18 cellular contexts compared by ENCODE assay signal in genomic region chr11:12161603-12162350, GRCh38. TPM values are rescaled to one million over a fixed set of nuclear protein-coding genes. Genes with fewer than 3 reads are reported as not detected.
DNase-seq lines count a peak whose midpoint lies in the region; ATAC-seq and TF ChIP-seq lines count a peak whose summit lies in the region.
"Had no signal": no experiment of that assay in that cellular context is flagged by ENCODE, and none has a peak within 500 bp of the region (broad histone marks: within the 10 kb centered on the region; RNA-seq: fewer than 3 reads in every experiment).

No MANE protein-coding gene starts in this region.

- H3K36me3 Mint-ChIP-seq in WTC11 (no peaks in the 10 kb centered on the region), H9 (ENCODE audit: insufficient read depth in 1 of 3, low read depth in 3 of 3) (no peaks in the 10 kb centered on the region; a peak in 1 of 7 replicates)
- H3K36me3 Mint-ChIP-seq: naive B cell had no signal

- no peak overlapping the region for H4K8ac ChIP-seq in H9 (replicated peaks; ENCODE audit: insufficient read length, low read depth, low read length)

- ATAC-seq in SK-N-SH treated with all-trans-retinoic acid at 6 μM for 48 hours (no peak), lung (ENCODE audit: insufficient read depth, low FRiP score) (no peak), HG02885 (IDR thresholded peaks at IDR 0.05; ENCODE audit: poor library complexity, unreplicated experiment) (no peak), WTC11 (no peak)

- CTCF ChIA-PET in SK-N-SH (lab: Yijun Ruan, JAX), result no interaction called here
- CTCF ChIA-PET in WTC11 (lab: Charles Lee), result interaction anchor here (1.2 to 1.3 kb wide), 2 partner anchors 53 to 120 kb away, joined by 3 read pairs; no protein-coding TSS in a partner anchor

- H3K27me3 Mint-ChIP-seq in WTC11 (ENCODE audit: low read depth) (no peaks in the 10 kb centered on the region), H9 (ENCODE audit: low read depth) (no peaks in the 10 kb centered on the region)
- H3K27me3 Mint-ChIP-seq: activated naive CD8-positive, alpha-beta T cell treated with anti-CD3 and anti-CD28 coated beads, Interleukin-2, amount 10 ng/mL, durations not matched to agents 7 days and 5 days; central memory CD8-positive, alpha-beta T cell had no signal

- H2BK12ac ChIP-seq in H9 (ENCODE audit: insufficient read length, low read depth, low read length), result no peak overlapping the region

- H3K4me3 Mint-ChIP-seq in WTC11 (no peak overlapping the region), H9 (no peak overlapping the region)
- H3K4me3 Mint-ChIP-seq: activated naive CD8-positive, alpha-beta T cell treated with anti-CD3 and anti-CD28 coated beads, Interleukin-2, amount 10 ng/mL, durations not matched to agents 7 days and 5 days; central memory CD8-positive, alpha-beta T cell; naive B cell had no signal

- H3K4me2 ChIP-seq in SK-N-SH (no peak overlapping the region), H9 (ENCODE audit: insufficient read depth, insufficient read length, low read length) (no peak overlapping the region)

- 93% methylated on average over 12 of the region's 12 CpGs for WGBS in SK-N-SH (ENCODE audit: low lambda C conversion rate)
- WGBS in lung, 2 donors, result 86 to 92% methylated on average over 12 of the region's 12 CpGs
- WGBS in H9 (ENCODE audit: extremely low coverage, insufficient read length, low lambda C conversion rate), result no CpG with 5 or more reads among the region's 12 CpGs

- TF ChIP-seq CTCF in SK-N-SH (IDR thresholded peaks at IDR 0.05), result no peak
- TF ChIP-seq CTCF in colonic mucosa (IDR thresholded peaks at IDR 0.05), result no peak
- no peak for TF ChIP-seq CTCF in lung (IDR thresholded peaks at IDR 0.05; ENCODE audit: control extremely low read depth, extremely low read depth)
- TF ChIP-seq CTCF in tibial artery (IDR thresholded peaks at IDR 0.05), result no peak
- no peak for TF ChIP-seq CTCF in WTC11 (IDR thresholded peaks at IDR 0.05)
- no peak for TF ChIP-seq CTCF in H9 (conservative IDR thresholded peaks at IDR 0.05)

- H2BK15ac ChIP-seq in H9 (ENCODE audit: low read depth, low read length), result no peak overlapping the region

- H3K4me3 ChIP-seq in SK-N-SH (ENCODE audit: low read depth in 2 of 2, low read length in 1 of 2), result no peak overlapping the region
- H3K4me3 ChIP-seq in colonic mucosa, result no peak overlapping the region
- no peak overlapping the region for H3K4me3 ChIP-seq in lung
- peak overlapping the region; percentile 11 to 13 for H3K4me3 ChIP-seq in tibial artery

- H3K23me2 ChIP-seq in H9 (ENCODE audit: insufficient read length, low read depth, low read length, poor library complexity, severe bottlenecking), result no peaks in the 10 kb centered on the region

- H3K9ac ChIP-seq in SK-N-SH, result peak overlapping the region; percentile 83
- H3K9ac ChIP-seq in colonic mucosa (ENCODE audit: low read depth in 2 of 2, low read length in 2 of 2), result peak overlapping the region in 1 of 2 donors; percentile 72
- H3K9ac ChIP-seq in H9 (ENCODE audit: extremely low read depth, insufficient read length, low read length), result no peak overlapping the region

- no peak overlapping the region for H3K14ac ChIP-seq in H9 (ENCODE audit: insufficient read depth, low read length)

- H3K23ac ChIP-seq in H9 (ENCODE audit: insufficient read length, low read depth, low read length), result no peak overlapping the region

- POLR2A ChIA-PET in SK-N-SH (lab: Yijun Ruan, JAX) (no interaction called here), WTC11 (lab: Charles Lee) (no interaction called here)

- H3K27me3 ChIP-seq in SK-N-SH (ENCODE audit: insufficient read depth) (no peaks in the 10 kb centered on the region), colonic mucosa (no peaks in the 10 kb centered on the region), lung (ENCODE audit: control insufficient read depth, insufficient read depth) (no peaks in the 10 kb centered on the region), tibial artery (no peaks in the 10 kb centered on the region), H9 (ENCODE audit: insufficient read depth, low read length) (no peaks in the 10 kb centered on the region)

- no peak overlapping the region for H3K18ac ChIP-seq in H9 (ENCODE audit: insufficient read length, low read depth, low read length)

- DNase-seq in SK-N-SH (no peak), colonic mucosa (no peak), lung (ENCODE audit: low spot score) (no peak), tibial artery (no peak), WTC11 (ENCODE audit: low spot score) (no peak), H9 (no peak)
- DNase-seq: activated naive CD8-positive, alpha-beta T cell treated with anti-CD3 and anti-CD28 coated beads, Interleukin-2, amount 10 ng/mL, durations not matched to agents 7 days and 5 days; activated T-cell treated with anti-CD3 and anti-CD28 coated beads, Interleukin-2, amount 50 U/mL, for 1 hour; DND-41; Kasumi-1; naive B cell; NCI-H226; posterior cingulate gyrus; substantia nigra had no signal

- intact Hi-C loops in colonic mucosa (cut with DNase I) (no loop called here), tibial artery (cut with DNase I; ENCODE audit: low total_unique reads) (loop anchor here (2.0 to 10.0 kb wide), 2 partner anchors 49 to 73 kb away; no protein-coding TSS in a partner anchor)

- H3T11ph ChIP-seq in H9 (ENCODE audit: low read length), result no peak overlapping the region

- no peak overlapping the region for H2BK20ac ChIP-seq in H9 (ENCODE audit: low read depth, low read length, poor library complexity, severe bottlenecking)

- H3K9me2 ChIP-seq in SK-N-SH, result no peaks in the 10 kb centered on the region

- peak overlapping the region in 1 of 2 experiments; percentile 99; a peak in 2 of 4 replicates for H3K27ac ChIP-seq in SK-N-SH (ENCODE audit: low read depth in 2 of 2, low read length in 1 of 2)
- peak overlapping the region; percentile 85 for H3K27ac ChIP-seq in colonic mucosa
- peak overlapping the region; percentile 55 to 74 for H3K27ac ChIP-seq in lung (ENCODE audit: low read depth in 1 of 2, low read length in 1 of 2)
- peak overlapping the region; percentile 91 to 93 for H3K27ac ChIP-seq in tibial artery
- H3K27ac ChIP-seq in H9 (ENCODE audit: insufficient read length, low read depth, low read length), result no peak overlapping the region
- H3K27ac ChIP-seq: 22Rv1 had no signal

- peaks cover 11 to 24% of the 10 kb centered on the region in 2 experiments for H3K36me3 ChIP-seq in SK-N-SH (replicated peaks in 1 of 2; ENCODE audit: control insufficient read depth in 1 of 2, insufficient read depth in 2 of 2, low read length in 1 of 2)
- H3K36me3 ChIP-seq in colonic mucosa, result no peaks in the 10 kb centered on the region
- H3K36me3 ChIP-seq in lung (ENCODE audit: control insufficient read depth in 2 of 2, insufficient read depth in 2 of 2, low read length in 2 of 2), result peaks cover 0 to 13% of the 10 kb centered on the region in 2 donors
- H3K36me3 ChIP-seq in tibial artery, result peaks cover 8 to 18% (median 16%) of the 10 kb centered on the region in 3 donors

- no peak overlapping the region for H3K4ac ChIP-seq in H9 (ENCODE audit: low read depth, low read length)

- H4K5ac ChIP-seq in H9 (ENCODE audit: insufficient read length, low read depth, low read length), result no peak overlapping the region

- H3K4me1 ChIP-seq in SK-N-SH (ENCODE audit: control insufficient read depth in 1 of 2, insufficient read depth in 2 of 2, low read depth in 1 of 2, low read length in 1 of 2), result peaks cover 2 to 80% of the 10 kb centered on the region in 2 experiments; a peak in 3 of 4 replicates
- H3K4me1 ChIP-seq in colonic mucosa, result peaks cover 46% of the 10 kb centered on the region
- H3K4me1 ChIP-seq in lung (ENCODE audit: control insufficient read depth in 2 of 2, insufficient read depth in 2 of 2, low read length in 2 of 2), result peaks cover 17 to 32% of the 10 kb centered on the region in 2 donors
- peaks cover 13 to 100% (median 88%) of the 10 kb centered on the region in 4 donors for H3K4me1 ChIP-seq in tibial artery
- no peaks in the 10 kb centered on the region for H3K4me1 ChIP-seq in H9 (ENCODE audit: insufficient read depth, low read length)

- H3K27ac Mint-ChIP-seq in WTC11 (no peak overlapping the region), H9 (no peak overlapping the region)
- H3K27ac Mint-ChIP-seq: activated naive CD8-positive, alpha-beta T cell treated with anti-CD3 and anti-CD28 coated beads, Interleukin-2, amount 10 ng/mL, durations not matched to agents 7 days and 5 days had no signal

- peaks cover 85% of the 10 kb centered on the region for H3K79me2 ChIP-seq in SK-N-SH (ENCODE audit: insufficient read depth)
- H3K79me2 ChIP-seq in H9 (ENCODE audit: insufficient read depth, low read length), result no peaks in the 10 kb centered on the region

- no peak for TF ChIP-seq RAD21 in SK-N-SH (IDR thresholded peaks at IDR 0.05; ENCODE audit: low read length)

- TF ChIP-seq EP300 in SK-N-SH (IDR thresholded peaks at IDR 0.05; ENCODE audit: borderline replicate concordance in 1 of 2, low read depth in 1 of 2, low read length in 1 of 2), result no peak

- no peaks in the 10 kb centered on the region for H3K4me1 Mint-ChIP-seq in WTC11
- peaks cover 9 to 18% of the 10 kb centered on the region in 2 experiments for H3K4me1 Mint-ChIP-seq in H9
- H3K4me1 Mint-ChIP-seq: naive B cell had no signal

- H3K79me1 ChIP-seq in H9 (ENCODE audit: insufficient read depth, low read depth, low read length, poor library complexity, severe bottlenecking), result no peaks in the 10 kb centered on the region

- H4K91ac ChIP-seq in H9 (ENCODE audit: insufficient read length, low read depth, low read length), result no peak overlapping the region

- H4K20me1 ChIP-seq in SK-N-SH (ENCODE audit: insufficient read depth) (no peaks in the 10 kb centered on the region), H9 (ENCODE audit: control insufficient read depth, insufficient read depth, insufficient read length) (no peaks in the 10 kb centered on the region)

- H3F3A ChIP-seq in SK-N-SH (replicated peaks; ENCODE audit: insufficient read depth), result peaks cover 90% of the 10 kb centered on the region

- H2AK5ac ChIP-seq in H9 (ENCODE audit: insufficient read length, low read length), result no peak overlapping the region

- H2AFZ ChIP-seq in SK-N-SH (ENCODE audit: low read depth), result no peak overlapping the region
- no peak overlapping the region for H2AFZ ChIP-seq in H9 (ENCODE audit: low read length)

- H2BK120ac ChIP-seq in H9 (ENCODE audit: low read depth, low read length, poor library complexity, severe bottlenecking), result no peak overlapping the region

- no peak overlapping the region for H2BK5ac ChIP-seq in H9 (ENCODE audit: insufficient read length, low read length)

- H3K56ac ChIP-seq in H9 (ENCODE audit: insufficient read length, low read depth, low read length), result no peak overlapping the region

- no peaks in the 10 kb centered on the region for H3K9me3 Mint-ChIP-seq in WTC11
- H3K9me3 Mint-ChIP-seq in H9, result no peaks in the 10 kb centered on the region; a peak in 1 of 5 replicates
- H3K9me3 Mint-ChIP-seq: activated naive CD8-positive, alpha-beta T cell treated with anti-CD3 and anti-CD28 coated beads, Interleukin-2, amount 10 ng/mL, durations not matched to agents 7 days and 5 days; central memory CD8-positive, alpha-beta T cell; naive B cell had no signal

- H3K9me3 ChIP-seq in SK-N-SH (no peaks in the 10 kb centered on the region), colonic mucosa (no peaks in the 10 kb centered on the region), lung (ENCODE audit: control insufficient read depth in 2 of 2, insufficient read depth in 1 of 2, low read length in 1 of 2) (no peaks in the 10 kb centered on the region), tibial artery (no peaks in the 10 kb centered on the region), H9 (ENCODE audit: control insufficient read depth, low read depth, low read length) (no peaks in the 10 kb centered on the region)

RNA-seq across cellular contexts. Expression of gene MICAL2, which starts 51.4 kb away (rescaled TPM):
- polyA plus RNA-seq in SK-N-SH (2012; rRNA removed) (54.6 and 67.9 TPM in 2 replicates), lung (10 to 100 TPM; 38.2 to 75.3 TPM)
- 38.0 and 41.1 TPM in 2 replicates for polyA plus RNA-seq in SK-N-SH (2012; cell fraction: cytosol; rRNA removed)
- polyA plus RNA-seq in SK-N-SH (2012; cell fraction: nucleus; rRNA removed), result 76.3 and 84.6 TPM in 2 replicates
- total RNA-seq in colonic mucosa (100 to 1,000 TPM; 194 TPM), lung (100 to 1,000 TPM; 124 to 218 TPM), WTC11 (2021) (2.2 to 3.1 TPM (median 2.6 TPM) in 3 replicates), H9 (2021) (4.7 and 6.0 TPM in 2 replicates)

Comparison
In these comparisons a context has a peak if more than half of its experiments do, and no peak if none do; other contexts are left out.
1. H3K4me3 ChIP-seq: peak in tibial artery (2 of 2); none in SK-N-SH (0 of 2), colonic mucosa (single experiment) and lung (single experiment).
2. RNA of gene MICAL2, which starts 51.4 kb away (total RNA-seq): 124 to 218 TPM in lung and 194 TPM in colonic mucosa; 4.7 to 6.0 TPM in H9 and 2.2 to 3.1 TPM in WTC11; every median in the first group is over 10 times any median in the second.